Comparison of ENCODE assay signal across 8 cellular contexts in genomic region chr19:33737704-33738103, GRCh38.
"Had no signal": no experiment of that assay in that cellular context is flagged by ENCODE, and none has a peak within 500 bp of the region (broad histone marks: within the 10 kb centered on the region; RNA-seq: fewer than 3 reads in every experiment).

No MANE protein-coding gene starts in this region.

- ATAC-seq: K562 had no signal

- H3K27ac ChIP-seq: GM23248 had no signal

- H3K4me3 Mint-ChIP-seq: H9, HFFc6 had no signal

- H3K27ac Mint-ChIP-seq: HFFc6 had no signal

- DNase-seq: GM23248, GOT3, H9, HCEC 1CT, HFFc6, IMR-90, KG1 had no signal

- H3K4me3 ChIP-seq: GM23248, K562 had no signal

- H2AFZ ChIP-seq: GM23248 had no signal
